8 cellular contexts compared by ENCODE assay signal in genomic region chr13:42992585-42993122, GRCh38. TPM values are rescaled to one million over a fixed set of nuclear protein-coding genes. Genes with fewer than 3 reads are reported as not detected.
DNase-seq lines count a peak whose midpoint lies in the region; ATAC-seq and TF ChIP-seq lines count a peak whose summit lies in the region.

No MANE protein-coding gene starts in this region.

- TF ChIP-seq CTCF in ascending aorta (IDR thresholded peaks at IDR 0.05) (no peak), vagina (IDR thresholded peaks at IDR 0.05) (no peak)

- H3K27ac ChIP-seq in ACC112 (ENCODE audit: low read depth, low read length) (peak overlapping the region; percentile 84), ascending aorta (peak overlapping the region; percentile 42 to 70), vagina (peak overlapping the region; percentile 90)

- peak overlapping the region; percentile 6 for H2AFZ ChIP-seq in ACC112 (ENCODE audit: low read length, unreplicated experiment)

- peaks cover 54% of the 10 kb centered on the region for H3K79me2 ChIP-seq in ACC112 (ENCODE audit: control insufficient read depth, insufficient read depth, low read length, unreplicated experiment)

- DNase-seq in ascending aorta (ENCODE audit: low spot score in 2 of 2) (no peak), lung microvascular endothelial cell (ENCODE audit: low read depth in 2 of 2) (peak; percentile 21 to 32), vagina (ENCODE audit: extremely low spot score in 2 of 2) (peak in 1 of 2 donors; percentile 27), DMS53 (lab: John Stamatoyannopoulos, UW) (no peak), NCI-H2171 (lab: John Stamatoyannopoulos, UW) (no peak)

- peak overlapping the region; percentile 90 for H3K4me3 ChIP-seq in ACC112 (ENCODE audit: low read depth, low read length)
- peak overlapping the region; percentile 71 to 83 for H3K4me3 ChIP-seq in ascending aorta
- H3K4me3 ChIP-seq in vagina: peak overlapping the region; percentile 70 to 82

- H3K27me3 ChIP-seq in ACC112 (ENCODE audit: insufficient read depth, low read length) (no peaks in the 10 kb centered on the region), ascending aorta (no peaks in the 10 kb centered on the region), vagina (no peaks in the 10 kb centered on the region)

- H3K9me3 ChIP-seq in ascending aorta (no peaks in the 10 kb centered on the region), vagina (no peaks in the 10 kb centered on the region)

- no peaks in the 10 kb centered on the region for H3K36me3 ChIP-seq in ACC112 (ENCODE audit: insufficient read depth, low read length)
- no peaks in the 10 kb centered on the region for H3K36me3 ChIP-seq in ascending aorta
- H3K36me3 ChIP-seq in vagina: no peaks in the 10 kb centered on the region

- ATAC-seq in GM19395 (IDR thresholded peaks at IDR 0.05; ENCODE audit: unreplicated experiment) (peak; percentile 51), HG03520 (IDR thresholded peaks at IDR 0.05; ENCODE audit: unreplicated experiment) (peak; percentile 35)

- peaks cover 37% of the 10 kb centered on the region for H3K4me1 ChIP-seq in ACC112 (ENCODE audit: control insufficient read depth, insufficient read depth, low read length, unreplicated experiment)
- H3K4me1 ChIP-seq in ascending aorta: peaks cover 0 to 2% of the 10 kb centered on the region in 2 donors
- peaks cover 21% of the 10 kb centered on the region for H3K4me1 ChIP-seq in vagina

- TF ChIP-seq POLR2A in vagina (IDR thresholded peaks at IDR 0.05): no peak

- intact Hi-C loops in ascending aorta (cut with DNase I) (loop anchor here (1.0 kb wide), 1 partner anchor 31 kb away; the partner anchor contains the start of gene DNAJC15), vagina (cut with DNase I) (no loop called here)

RNA-seq across cellular contexts. Expression of gene EPSTI1, which starts 0.6 kb away (rescaled TPM):
- 3.2 TPM for total RNA-seq in ascending aorta
- 0.79 and 1.3 TPM in 2 replicates for total RNA-seq in lung microvascular endothelial cell
- 4.9 TPM for total RNA-seq in vagina

RNA-seq across cellular contexts. Expression of gene DNAJC15, which starts 30.7 kb away (rescaled TPM):
- total RNA-seq in ascending aorta (2.3 TPM), lung microvascular endothelial cell (4.2 and 5.2 TPM in 2 replicates), vagina (4.7 TPM)

Comparison
In these comparisons a context has a peak if more than half of its experiments do, and no peak if none do; other contexts are left out.
1. DNase-seq: peak in lung microvascular endothelial cell (2 of 2); none in ascending aorta (0 of 2), DMS53 (single experiment) and NCI-H2171 (single experiment).
2. Peak in every context shown above with its lines, with median percentiles within 50 percentile points of each other: H3K27ac ChIP-seq and H3K4me3 ChIP-seq.